9 cellular contexts compared by ENCODE assay signal in the genomic region with DNA sequence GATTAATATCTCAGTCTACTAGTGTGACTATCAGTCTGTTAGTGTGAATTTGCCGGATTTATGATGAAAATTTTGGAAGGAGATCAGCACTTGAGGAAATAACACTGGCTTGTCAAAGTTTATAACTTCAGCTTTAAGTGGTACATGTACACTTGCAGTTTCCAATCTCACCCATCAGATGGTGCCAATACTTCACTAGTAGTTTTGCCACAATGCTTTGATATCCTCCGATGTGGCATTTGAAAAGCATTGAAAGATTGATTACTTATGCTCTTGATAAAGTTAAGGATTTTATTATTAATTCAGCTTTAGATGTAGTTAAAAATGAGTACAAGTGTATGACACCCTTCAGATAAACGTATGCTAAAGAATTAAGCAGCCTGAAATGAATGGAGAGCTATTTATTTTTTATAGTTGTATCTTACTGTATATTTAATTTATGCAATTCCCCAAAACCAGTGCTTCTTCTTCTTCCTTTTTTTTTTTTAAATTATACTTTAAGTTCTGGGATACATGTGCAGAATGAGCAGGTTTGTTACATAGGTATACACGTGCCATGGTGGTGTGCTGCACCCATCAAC.
DNase-seq lines count a peak whose midpoint lies in the region; ATAC-seq and TF ChIP-seq lines count a peak whose summit lies in the region.
"Had no signal": no experiment of that assay in that cellular context is flagged by ENCODE, and none has a peak within 500 bp of the region (broad histone marks: within the 10 kb centered on the region; RNA-seq: fewer than 3 reads in every experiment).

No MANE protein-coding gene starts in this region.

- POLR2A ChIA-PET in Caco-2 (lab: Charles Lee): no interaction called here
- POLR2A ChIA-PET in activated CD8-positive, alpha-beta T cell treated with anti-CD3 and anti-CD28 coated beads, Interleukin-2, amount 10 ng/mL, durations not matched to agents 7 days and 5 days (lab: Charles Lee): no interaction called here

- H3K36me3 Mint-ChIP-seq in Caco-2 (ENCODE audit: insufficient read depth, unreplicated experiment): no peaks in the 10 kb centered on the region
- H3K36me3 Mint-ChIP-seq in activated CD8-positive, alpha-beta T cell treated with anti-CD3 and anti-CD28 coated beads, Interleukin-2, amount 10 ng/mL, durations not matched to agents 7 days and 5 days (ENCODE audit: low read depth): no peaks in the 10 kb centered on the region
- no peaks in the 10 kb centered on the region for H3K36me3 Mint-ChIP-seq in stimulated activated memory B cell treated with anti-CD40 and anti-IgM and Interleukin-4, amounts not matched to agents 10 μg/mL and 1 μg/mL and 100 μg/mL, for 72 hours

- H3K27ac ChIP-seq in gastrocnemius medialis: no peak overlapping the region

- H3K9me3 ChIP-seq in Caco-2 (no peaks in the 10 kb centered on the region), gastrocnemius medialis (no peaks in the 10 kb centered on the region)

- TF ChIP-seq POLR2A in gastrocnemius medialis (IDR thresholded peaks at IDR 0.05): no peak

- no peak overlapping the region for H3K27ac Mint-ChIP-seq in Caco-2 (ENCODE audit: unreplicated experiment)
- H3K27ac Mint-ChIP-seq in activated CD8-positive, alpha-beta T cell treated with anti-CD3 and anti-CD28 coated beads, Interleukin-2, amount 10 ng/mL, durations not matched to agents 7 days and 5 days: no peak overlapping the region
- H3K27ac Mint-ChIP-seq in stimulated activated memory B cell treated with anti-CD40 and anti-IgM and Interleukin-4, amounts not matched to agents 10 μg/mL and 1 μg/mL and 100 μg/mL, for 72 hours: no peak overlapping the region
- H3K27ac Mint-ChIP-seq: T-helper 1 cell treated with Interleukin-12 subunit alpha and Interleukin-12 subunit beta and Interleukin-4 antibody, amounts not matched to agents 30 μg/mL and 1 μg/mL, for 36 hours had no signal

- intact Hi-C loops in Caco-2 (cut with micrococcal nuclease; ENCODE audit: unreplicated experiment): loop anchor here (1.0 to 5.0 kb wide), 5 partner anchors 47 to 713 kb away; no protein-coding TSS in a partner anchor
- intact Hi-C loops in gastrocnemius medialis (cut with DNase I; ENCODE audit: low total_unique reads): loop anchor here (10.0 kb wide), 1 partner anchor 697 kb away; no protein-coding TSS in a partner anchor

- TF ChIP-seq CTCF in Caco-2 (IDR thresholded peaks at IDR 0.05; ENCODE audit: insufficient read depth in 1 of 2, low read depth in 1 of 2, low read length in 1 of 2, severe bottlenecking in 1 of 2, unreplicated experiment in 1 of 2) (peak; percentile 74 to 78), gastrocnemius medialis (IDR thresholded peaks at IDR 0.05 in 4 of 5, conservative IDR thresholded peaks at IDR 0.05 in 1 of 5) (peak in 3 of 5 experiments; percentile 20 to 44 (median 43))

- H3K36me3 ChIP-seq in Caco-2 (ENCODE audit: control insufficient read depth, insufficient read depth, low read length) (no peaks in the 10 kb centered on the region), gastrocnemius medialis (no peaks in the 10 kb centered on the region)

- H3K9me3 Mint-ChIP-seq in Caco-2 (ENCODE audit: unreplicated experiment): no peaks in the 10 kb centered on the region
- no peaks in the 10 kb centered on the region for H3K9me3 Mint-ChIP-seq in activated CD8-positive, alpha-beta T cell treated with anti-CD3 and anti-CD28 coated beads, Interleukin-2, amount 10 ng/mL, durations not matched to agents 7 days and 5 days (ENCODE audit: insufficient read depth)
- no peaks in the 10 kb centered on the region for H3K9me3 Mint-ChIP-seq in stimulated activated memory B cell treated with anti-CD40 and anti-IgM and Interleukin-4, amounts not matched to agents 10 μg/mL and 1 μg/mL and 100 μg/mL, for 72 hours
- H3K9me3 Mint-ChIP-seq: T-helper 1 cell treated with Interleukin-12 subunit alpha and Interleukin-12 subunit beta and Interleukin-4 antibody, amounts not matched to agents 30 μg/mL and 1 μg/mL, for 36 hours had no signal

- no peak overlapping the region for H3K4me3 Mint-ChIP-seq in Caco-2 (ENCODE audit: unreplicated experiment)
- no peak overlapping the region for H3K4me3 Mint-ChIP-seq in activated CD8-positive, alpha-beta T cell treated with anti-CD3 and anti-CD28 coated beads, Interleukin-2, amount 10 ng/mL, durations not matched to agents 7 days and 5 days
- no peak overlapping the region for H3K4me3 Mint-ChIP-seq in stimulated activated memory B cell treated with anti-CD40 and anti-IgM and Interleukin-4, amounts not matched to agents 10 μg/mL and 1 μg/mL and 100 μg/mL, for 72 hours
- H3K4me3 Mint-ChIP-seq: T-helper 1 cell treated with Interleukin-12 subunit alpha and Interleukin-12 subunit beta and Interleukin-4 antibody, amounts not matched to agents 30 μg/mL and 1 μg/mL, for 36 hours had no signal

- H3K27me3 ChIP-seq in Caco-2 (replicated peaks; ENCODE audit: control insufficient read depth, insufficient read depth, low read length) (no peaks in the 10 kb centered on the region), gastrocnemius medialis (no peaks in the 10 kb centered on the region)

- no peaks in the 10 kb centered on the region for H3K4me1 Mint-ChIP-seq in Caco-2 (ENCODE audit: low read depth, unreplicated experiment)
- peaks cover 3% of the 10 kb centered on the region for H3K4me1 Mint-ChIP-seq in activated CD8-positive, alpha-beta T cell treated with anti-CD3 and anti-CD28 coated beads, Interleukin-2, amount 10 ng/mL, durations not matched to agents 7 days and 5 days (ENCODE audit: low read depth)
- no peaks in the 10 kb centered on the region for H3K4me1 Mint-ChIP-seq in stimulated activated memory B cell treated with anti-CD40 and anti-IgM and Interleukin-4, amounts not matched to agents 10 μg/mL and 1 μg/mL and 100 μg/mL, for 72 hours

- H3K4me3 ChIP-seq in Caco-2 (ENCODE audit: low read depth, low read length): no peak overlapping the region
- H3K4me3 ChIP-seq in gastrocnemius medialis: no peak overlapping the region

- BruUV-seq in Caco-2 (replicated peaks; lab: Mats Ljungman, UMichigan): no TSS peak

- peak; percentile 70 for ATAC-seq in activated CD8-positive, alpha-beta T cell treated with anti-CD3 and anti-CD28 coated beads, Interleukin-2, amount 10 ng/mL, durations not matched to agents 7 days and 5 days
- ATAC-seq in gastrocnemius medialis (no peak), HG03196 (IDR thresholded peaks at IDR 0.05; ENCODE audit: unreplicated experiment) (no peak)
- ATAC-seq in stimulated activated memory B cell treated with anti-CD40 and anti-IgM and Interleukin-4, amounts not matched to agents 10 μg/mL and 1 μg/mL and 100 μg/mL, for 72 hours: no peak

- no peaks in the 10 kb centered on the region for H3K27me3 Mint-ChIP-seq in Caco-2 (ENCODE audit: insufficient read depth, unreplicated experiment)
- peaks cover 8% of the 10 kb centered on the region for H3K27me3 Mint-ChIP-seq in activated CD8-positive, alpha-beta T cell treated with anti-CD3 and anti-CD28 coated beads, Interleukin-2, amount 10 ng/mL, durations not matched to agents 7 days and 5 days (ENCODE audit: low read depth)
- H3K27me3 Mint-ChIP-seq in stimulated activated memory B cell treated with anti-CD40 and anti-IgM and Interleukin-4, amounts not matched to agents 10 μg/mL and 1 μg/mL and 100 μg/mL, for 72 hours: peaks cover 20% of the 10 kb centered on the region

- peaks cover 12% of the 10 kb centered on the region; the same call in 1 of the 2 replicates for H3K4me1 ChIP-seq in Caco-2
- H3K4me1 ChIP-seq in gastrocnemius medialis: no peaks in the 10 kb centered on the region

- CTCF ChIA-PET in Caco-2 (lab: Charles Lee): interaction anchor here (0.6 to 2.3 kb wide), 12 partner anchors 10 to 717 kb away, joined by 3 to 22 read pairs (median 5); no protein-coding TSS in a partner anchor
- CTCF ChIA-PET in activated CD8-positive, alpha-beta T cell treated with anti-CD3 and anti-CD28 coated beads, Interleukin-2, amount 10 ng/mL, durations not matched to agents 7 days and 5 days (lab: Charles Lee): interaction anchor here (0.6 to 6.6 kb wide), 40 partner anchors 10 to 717 kb away, joined by 3 to 100 read pairs (median 4); no protein-coding TSS in a partner anchor

- in situ Hi-C loops in gastrocnemius medialis (cut with MboI; ENCODE audit: low sequenced_read_pairs in 4 of 4): loop anchor here in 2 of 4 donors (10.0 kb wide), 2 partner anchors 697 to 717 kb away; no protein-coding TSS in a partner anchor

- DNase-seq in Caco-2 (peak in 1 of 2 experiments; percentile 55), HCEC 1CT (peak; percentile 60), NCI-H510A (lab: John Stamatoyannopoulos, UW) (peak; percentile 9), glomerular endothelial cell (ENCODE audit: extremely low read depth, low read depth, low spot score) (peak; percentile 20), gastrocnemius medialis (no peak)
- DNase-seq in activated CD8-positive, alpha-beta T cell treated with anti-CD3 and anti-CD28 coated beads, Interleukin-2, amount 10 ng/mL, durations not matched to agents 7 days and 5 days: peak; percentile 68

Comparison
In these comparisons a context has a peak if more than half of its experiments do, and no peak if none do; other contexts are left out.
1. DNase-seq: peak in HCEC 1CT (single experiment), NCI-H510A (single experiment), activated CD8-positive, alpha-beta T cell treated with anti-CD3 and anti-CD28 coated beads, Interleukin-2, amount 10 ng/mL, durations not matched to agents 7 days and 5 days (single experiment) and glomerular endothelial cell (single experiment); none in gastrocnemius medialis (0 of 2).